ENCODE assay signal across 1 cellular context in the genomic region with DNA sequence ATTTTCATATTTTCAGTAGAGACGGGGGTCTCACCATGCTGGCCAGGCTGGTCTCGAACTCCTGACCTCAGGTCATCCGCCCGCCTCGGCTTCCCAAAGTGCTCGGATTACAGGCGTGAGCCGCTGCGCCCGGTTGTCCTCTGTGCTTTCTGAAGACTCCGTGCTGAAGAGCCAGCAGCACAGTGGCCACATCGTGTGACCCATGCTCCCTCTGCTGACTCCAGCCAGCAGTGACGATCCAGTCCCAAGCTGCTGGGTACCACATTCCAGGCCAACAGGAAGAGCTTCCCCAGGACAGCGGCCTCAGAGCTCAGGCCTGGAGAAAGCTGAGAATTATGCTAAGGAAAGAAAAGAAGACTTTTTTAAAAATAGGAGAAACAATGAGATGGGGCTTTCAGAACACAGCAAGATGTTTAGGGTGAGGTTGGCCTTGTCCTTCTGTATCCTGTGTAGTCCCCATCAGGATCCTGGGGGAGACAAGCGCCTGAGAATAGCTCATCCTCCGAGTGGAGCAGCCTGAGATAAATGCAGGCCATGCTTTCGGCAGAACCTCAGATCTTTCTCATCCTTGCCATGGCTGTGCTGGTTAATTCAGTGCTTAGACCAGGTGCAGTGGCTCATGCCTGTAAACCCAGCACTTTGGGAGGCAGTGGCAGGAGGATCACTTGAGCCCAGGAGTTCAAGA.
A peak's percentile ranks its signal among the peaks of the same experiment; 100 is the strongest.
TF ChIP-seq lines count a peak whose summit lies in the region.

No MANE protein-coding gene starts in this region.

TF ChIP-seq in WTC11, 78 proteins besides CTCF, POLR2A, EP300 and RAD21 (continued from another document):
- TF ChIP-seq, protein P1, sequence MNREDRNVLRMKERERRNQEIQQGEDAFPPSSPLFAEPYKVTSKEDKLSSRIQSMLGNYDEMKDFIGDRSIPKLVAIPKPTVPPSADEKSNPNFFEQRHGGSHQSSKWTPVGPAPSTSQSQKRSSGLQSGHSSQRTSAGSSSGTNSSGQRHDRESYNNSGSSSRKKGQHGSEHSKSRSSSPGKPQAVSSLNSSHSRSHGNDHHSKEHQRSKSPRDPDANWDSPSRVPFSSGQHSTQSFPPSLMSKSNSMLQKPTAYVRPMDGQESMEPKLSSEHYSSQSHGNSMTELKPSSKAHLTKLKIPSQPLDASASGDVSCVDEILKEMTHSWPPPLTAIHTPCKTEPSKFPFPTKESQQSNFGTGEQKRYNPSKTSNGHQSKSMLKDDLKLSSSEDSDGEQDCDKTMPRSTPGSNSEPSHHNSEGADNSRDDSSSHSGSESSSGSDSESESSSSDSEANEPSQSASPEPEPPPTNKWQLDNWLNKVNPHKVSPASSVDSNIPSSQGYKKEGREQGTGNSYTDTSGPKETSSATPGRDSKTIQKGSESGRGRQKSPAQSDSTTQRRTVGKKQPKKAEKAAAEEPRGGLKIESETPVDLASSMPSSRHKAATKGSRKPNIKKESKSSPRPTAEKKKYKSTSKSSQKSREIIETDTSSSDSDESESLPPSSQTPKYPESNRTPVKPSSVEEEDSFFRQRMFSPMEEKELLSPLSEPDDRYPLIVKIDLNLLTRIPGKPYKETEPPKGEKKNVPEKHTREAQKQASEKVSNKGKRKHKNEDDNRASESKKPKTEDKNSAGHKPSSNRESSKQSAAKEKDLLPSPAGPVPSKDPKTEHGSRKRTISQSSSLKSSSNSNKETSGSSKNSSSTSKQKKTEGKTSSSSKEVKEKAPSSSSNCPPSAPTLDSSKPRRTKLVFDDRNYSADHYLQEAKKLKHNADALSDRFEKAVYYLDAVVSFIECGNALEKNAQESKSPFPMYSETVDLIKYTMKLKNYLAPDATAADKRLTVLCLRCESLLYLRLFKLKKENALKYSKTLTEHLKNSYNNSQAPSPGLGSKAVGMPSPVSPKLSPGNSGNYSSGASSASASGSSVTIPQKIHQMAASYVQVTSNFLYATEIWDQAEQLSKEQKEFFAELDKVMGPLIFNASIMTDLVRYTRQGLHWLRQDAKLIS (CRISPR knock-in tag; IDR thresholded peaks at IDR 0.05; ENCODE audit: borderline replicate concordance), result no peak
- TF ChIP-seq, protein P2, sequence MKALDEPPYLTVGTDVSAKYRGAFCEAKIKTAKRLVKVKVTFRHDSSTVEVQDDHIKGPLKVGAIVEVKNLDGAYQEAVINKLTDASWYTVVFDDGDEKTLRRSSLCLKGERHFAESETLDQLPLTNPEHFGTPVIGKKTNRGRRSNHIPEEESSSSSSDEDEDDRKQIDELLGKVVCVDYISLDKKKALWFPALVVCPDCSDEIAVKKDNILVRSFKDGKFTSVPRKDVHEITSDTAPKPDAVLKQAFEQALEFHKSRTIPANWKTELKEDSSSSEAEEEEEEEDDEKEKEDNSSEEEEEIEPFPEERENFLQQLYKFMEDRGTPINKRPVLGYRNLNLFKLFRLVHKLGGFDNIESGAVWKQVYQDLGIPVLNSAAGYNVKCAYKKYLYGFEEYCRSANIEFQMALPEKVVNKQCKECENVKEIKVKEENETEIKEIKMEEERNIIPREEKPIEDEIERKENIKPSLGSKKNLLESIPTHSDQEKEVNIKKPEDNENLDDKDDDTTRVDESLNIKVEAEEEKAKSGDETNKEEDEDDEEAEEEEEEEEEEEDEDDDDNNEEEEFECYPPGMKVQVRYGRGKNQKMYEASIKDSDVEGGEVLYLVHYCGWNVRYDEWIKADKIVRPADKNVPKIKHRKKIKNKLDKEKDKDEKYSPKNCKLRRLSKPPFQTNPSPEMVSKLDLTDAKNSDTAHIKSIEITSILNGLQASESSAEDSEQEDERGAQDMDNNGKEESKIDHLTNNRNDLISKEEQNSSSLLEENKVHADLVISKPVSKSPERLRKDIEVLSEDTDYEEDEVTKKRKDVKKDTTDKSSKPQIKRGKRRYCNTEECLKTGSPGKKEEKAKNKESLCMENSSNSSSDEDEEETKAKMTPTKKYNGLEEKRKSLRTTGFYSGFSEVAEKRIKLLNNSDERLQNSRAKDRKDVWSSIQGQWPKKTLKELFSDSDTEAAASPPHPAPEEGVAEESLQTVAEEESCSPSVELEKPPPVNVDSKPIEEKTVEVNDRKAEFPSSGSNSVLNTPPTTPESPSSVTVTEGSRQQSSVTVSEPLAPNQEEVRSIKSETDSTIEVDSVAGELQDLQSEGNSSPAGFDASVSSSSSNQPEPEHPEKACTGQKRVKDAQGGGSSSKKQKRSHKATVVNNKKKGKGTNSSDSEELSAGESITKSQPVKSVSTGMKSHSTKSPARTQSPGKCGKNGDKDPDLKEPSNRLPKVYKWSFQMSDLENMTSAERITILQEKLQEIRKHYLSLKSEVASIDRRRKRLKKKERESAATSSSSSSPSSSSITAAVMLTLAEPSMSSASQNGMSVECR (CRISPR knock-in tag; IDR thresholded peaks at IDR 0.05; ENCODE audit: borderline replicate concordance), result no peak
- no peak for TF ChIP-seq GRHL2 (CRISPR knock-in tag; IDR thresholded peaks at IDR 0.05; ENCODE audit: insufficient replicate concordance, severe bottlenecking)
- 0 out of 2 replicates have a peak, but pooled peaks have one; percentile 48 for TF ChIP-seq ZNF416 (CRISPR knock-in tag; IDR thresholded peaks at IDR 0.05)
- no peak for TF ChIP-seq RELA (CRISPR knock-in tag; IDR thresholded peaks at IDR 0.05; ENCODE audit: borderline replicate concordance)
- peak; percentile 58; the same call in 1 of the 2 replicates for TF ChIP-seq TEAD4 (CRISPR knock-in tag; IDR thresholded peaks at IDR 0.05)
- TF ChIP-seq, protein P3, sequence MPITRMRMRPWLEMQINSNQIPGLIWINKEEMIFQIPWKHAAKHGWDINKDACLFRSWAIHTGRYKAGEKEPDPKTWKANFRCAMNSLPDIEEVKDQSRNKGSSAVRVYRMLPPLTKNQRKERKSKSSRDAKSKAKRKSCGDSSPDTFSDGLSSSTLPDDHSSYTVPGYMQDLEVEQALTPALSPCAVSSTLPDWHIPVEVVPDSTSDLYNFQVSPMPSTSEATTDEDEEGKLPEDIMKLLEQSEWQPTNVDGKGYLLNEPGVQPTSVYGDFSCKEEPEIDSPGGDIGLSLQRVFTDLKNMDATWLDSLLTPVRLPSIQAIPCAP (CRISPR knock-in tag; IDR thresholded peaks at IDR 0.05), result no peak
TF ChIP-seq in WTC11: peak in this region for 5.
